Comparison of ENCODE assay signal across 8 cellular contexts in genomic region chr9:89593776-89594427, GRCh38. TPM values are rescaled to one million over a fixed set of nuclear protein-coding genes. Genes with fewer than 3 reads are reported as not detected.
A peak's percentile ranks its signal among the peaks of the same experiment; 100 is the strongest.
DNase-seq lines count a peak whose midpoint lies in the region; ATAC-seq and TF ChIP-seq lines count a peak whose summit lies in the region.

No MANE protein-coding gene starts in this region.

- in situ Hi-C loops in GM13977 (cut with MboI; ENCODE audit: low pct_unique_long_range_greater_than_20kb, low sequenced_read_pairs, unreplicated experiment): no loop called here

- TF ChIP-seq CTCF in GM13977 (IDR thresholded peaks at IDR 0.05; ENCODE audit: extremely low read depth, insufficient read depth, missing control alignments) (peak; percentile 90), natural killer cell (IDR thresholded peaks at IDR 0.05) (peak; percentile 67)

- ATAC-seq in natural killer cell (peak; percentile 50 to 80 (median 72)), HG03442 (IDR thresholded peaks at IDR 0.05; ENCODE audit: unreplicated experiment) (no peak)

- H3K36me3 Mint-ChIP-seq in natural killer cell: no peaks in the 10 kb centered on the region

- intact Hi-C loops in natural killer cell (cut with micrococcal nuclease): loop anchor here (1.0 kb wide), 1 partner anchor 508 kb away; no protein-coding TSS in a partner anchor

- no peak overlapping the region for H3K4me3 Mint-ChIP-seq in natural killer cell

- peaks cover 15 to 18% of the 10 kb centered on the region in 2 donors for H3K4me1 Mint-ChIP-seq in natural killer cell

- no peaks in the 10 kb centered on the region for H3K9me3 Mint-ChIP-seq in natural killer cell

- DNase-seq in A172 (ENCODE audit: low spot score) (peak; percentile 55), GM13977 (ENCODE audit: low spot score) (peak; percentile 64), NCI-H2029 treated with DMSO at 0.1 percent for 48 hours (lab: John Stamatoyannopoulos, UW) (peak; percentile 17), natural killer cell (peak; percentile 36), cerebellum (ENCODE audit: low spot score) (no peak)
- DNase-seq in activated CD4-positive, alpha-beta T cell treated with anti-CD3 and anti-CD28 coated beads for 48 hours: peak; percentile 81
- peak; percentile 53 for DNase-seq in effector CD4-positive, alpha-beta T cell

- H3K27me3 Mint-ChIP-seq in natural killer cell (ENCODE audit: low read depth in 2 of 2): peaks cover 0 to 6% of the 10 kb centered on the region in 2 donors

- peak overlapping the region in 1 of 2 donors; percentile 48 for H3K27ac Mint-ChIP-seq in natural killer cell

RNA-seq across cellular contexts. Expression of gene GADD45G, which starts 10.9 kb away (rescaled TPM):
- total RNA-seq in A172 (2014; rRNA removed; shearing (Covaris generic)): 6.0 and 10.2 TPM in 2 replicates
- total RNA-seq in natural killer cell: 1 to 10 TPM; 2.6 to 3.2 (median 2.8) TPM
- 6.9 TPM for total RNA-seq in cerebellum
